In genomic region chr19:43595999-43596841, GRCh38 we compare ENCODE assay signal across 8 cellular contexts. TPM values are rescaled to one million over a fixed set of nuclear protein-coding genes. Genes with fewer than 3 reads are reported as not detected.
DNase-seq lines count a peak whose midpoint lies in the region; ATAC-seq, FAIRE-seq and TF ChIP-seq lines count a peak whose summit lies in the region.

TSS of gene IRGQ (minus strand) at chr19:43596134. CDS start at chr19:43595338, 796 bp downstream.
TSS of gene ZNF576 (plus strand) at chr19:43596595. CDS start at chr19:43597109, 514 bp downstream.

- peak; percentile 85 for ATAC-seq in HG03442 (IDR thresholded peaks at IDR 0.05; ENCODE audit: unreplicated experiment)
- peak; percentile 83 for ATAC-seq in activated CD4-positive, alpha-beta T cell treated with anti-CD3 and anti-CD28 coated beads for 36 hours

- TF ChIP-seq CTCF in choroid plexus epithelial cell (conservative IDR thresholded peaks at IDR 0.05; ENCODE audit: low read depth, low read length) = peak; percentile 23
- TF ChIP-seq CTCF in kidney (IDR thresholded peaks at IDR 0.05; ENCODE audit: borderline replicate concordance, extremely low read depth, insufficient read depth) = no peak

- H3K4me1 ChIP-seq in kidney (ENCODE audit: control insufficient read depth in 1 of 2, insufficient read depth in 1 of 2, low read depth in 1 of 2, low read length in 2 of 2) = peaks cover 23 to 28% of the 10 kb centered on the region in 2 donors

- H3K36me3 Mint-ChIP-seq in activated CD4-positive, alpha-beta T cell treated with anti-CD3 and anti-CD28 coated beads for 36 hours (ENCODE audit: low read depth) = peaks cover 31% of the 10 kb centered on the region

- no peaks in the 10 kb centered on the region for H3K9me3 Mint-ChIP-seq in activated CD4-positive, alpha-beta T cell treated with anti-CD3 and anti-CD28 coated beads for 36 hours (ENCODE audit: low read depth)

- peaks cover 6 to 13% of the 10 kb centered on the region in 2 donors for H3K36me3 ChIP-seq in kidney (ENCODE audit: control insufficient read depth in 1 of 2, insufficient read depth in 2 of 2, low read length in 2 of 2)

- peak within 1 kb of the TSS; percentile 95 for H3K27ac Mint-ChIP-seq in activated CD4-positive, alpha-beta T cell treated with anti-CD3 and anti-CD28 coated beads for 36 hours

- no peaks in the 10 kb centered on the region for H3K9me3 ChIP-seq in kidney (ENCODE audit: control insufficient read depth in 1 of 2, low read length in 2 of 2)

- H3K9ac ChIP-seq in kidney (ENCODE audit: low read length in 2 of 2) = peak within 1 kb of the TSS; percentile 92 to 96

- H3K4me3 Mint-ChIP-seq in activated CD4-positive, alpha-beta T cell treated with anti-CD3 and anti-CD28 coated beads for 36 hours = peak within 1 kb of the TSS; percentile 87

- peak within 1 kb of the TSS; percentile 85 for H3K4me3 ChIP-seq in choroid plexus epithelial cell (ENCODE audit: low read depth, low read length)
- peak within 1 kb of the TSS; percentile 90 to 95 for H3K4me3 ChIP-seq in kidney (ENCODE audit: low read length in 2 of 2)

- CTCF ChIA-PET in activated CD4-positive, alpha-beta T cell treated with anti-CD3 and anti-CD28 coated beads for 36 hours (lab: Charles Lee) = interaction anchor here (0.6 to 5.9 kb wide), 20 partner anchors 12 to 1208 kb away, joined by 3 to 88 read pairs (median 8); partner anchors contain the start of genes ETHE1, PHLDB3, PINLYP and SMG9

- peak; percentile 97 for FAIRE-seq in kidney (lab: Jason Lieb, UNC)

- no peaks in the 10 kb centered on the region for H3K27me3 Mint-ChIP-seq in activated CD4-positive, alpha-beta T cell treated with anti-CD3 and anti-CD28 coated beads for 36 hours

- intact Hi-C loops in activated CD4-positive, alpha-beta T cell treated with anti-CD3 and anti-CD28 coated beads for 36 hours (cut with DNase I, micrococcal nuclease) = loop anchor here (1.0 to 2.0 kb wide), 13 partner anchors 21 to 185 kb away; partner anchors contain the start of genes PINLYP (in 2 of the 2), XRCC1 (in 2 of the 2), ZNF428 (in 2 of the 2) and ZNF575 (in 2 of the 2)
- intact Hi-C loops in kidney (cut with DNase I) = no loop called here

- POLR2A ChIA-PET in activated CD4-positive, alpha-beta T cell treated with anti-CD3 and anti-CD28 coated beads for 36 hours (lab: Charles Lee) = interaction anchor here (0.7 to 1.8 kb wide), 7 partner anchors 21 to 170 kb away, joined by 3 to 9 read pairs (median 4); partner anchors contain the start of genes PINLYP and XRCC1

- peaks cover 26% of the 10 kb centered on the region for H3K4me1 Mint-ChIP-seq in activated CD4-positive, alpha-beta T cell treated with anti-CD3 and anti-CD28 coated beads for 36 hours

- peak; percentile 99 for DNase-seq in Ammon's horn (ENCODE audit: low spot score)
- peak; percentile 95 for DNase-seq in GM19238 (ENCODE audit: insufficient read length, low spot score)
- DNase-seq in NCI-H524 (lab: John Stamatoyannopoulos, UW) = peak; percentile 99
- peak; percentile 100 for DNase-seq in activated CD4-positive, alpha-beta T cell treated with anti-CD3 and anti-CD28 coated beads for 36 hours
- DNase-seq in choroid plexus epithelial cell (ENCODE audit: low read depth) = peak; percentile 100
- DNase-seq in kidney = peak; percentile 100
- peak; percentile 100 for DNase-seq in stimulated activated CD4-positive, alpha-beta T cell treated with anti-CD3 and anti-CD28 coated beads, Interleukin-15, amount 100 ng/mL, for 24 hours

- peak within 1 kb of the TSS; percentile 99 for H3K27ac ChIP-seq in kidney (ENCODE audit: low read depth in 2 of 2, low read length in 2 of 2)

RNA-seq across cellular contexts. Expression of gene IRGQ, which starts in this region (rescaled TPM):
- 10 to 100 TPM; 11.1 to 16.4 TPM for total RNA-seq in activated CD4-positive, alpha-beta T cell treated with anti-CD3 and anti-CD28 coated beads for 36 hours
- total RNA-seq in kidney = 24.2 TPM
- 9.5 TPM for polyA plus RNA-seq in kidney (ENCODE audit: insufficient read depth, low read depth, low replicate concordance)

RNA-seq across cellular contexts. Expression of gene ZNF576, which starts in this region (rescaled TPM):
- total RNA-seq in activated CD4-positive, alpha-beta T cell treated with anti-CD3 and anti-CD28 coated beads for 36 hours = 10 to 100 TPM; 11.6 to 14.3 TPM
- 15.3 TPM for total RNA-seq in kidney
- 25.6 TPM for polyA plus RNA-seq in kidney (ENCODE audit: insufficient read depth, low read depth, low replicate concordance)

Comparison
In these comparisons a context has a peak if more than half of its experiments do, and no peak if none do; other contexts are left out.
1. Peak in every context shown above with its lines: DNase-seq, ATAC-seq, H3K4me3 ChIP-seq and H3K27ac ChIP-seq.